In genomic region chr3:10557783-10558373, GRCh38 we compare ENCODE assay signal across 11 cellular contexts. TPM values are rescaled to one million over a fixed set of nuclear protein-coding genes. Genes with fewer than 3 reads are reported as not detected.
DNase-seq lines count a peak whose midpoint lies in the region; ATAC-seq and TF ChIP-seq lines count a peak whose summit lies in the region.
"Had no signal": no experiment of that assay in that cellular context is flagged by ENCODE, and none has a peak within 500 bp of the region (broad histone marks: within the 10 kb centered on the region; RNA-seq: fewer than 3 reads in every experiment).

No MANE protein-coding gene starts in this region.

- H3K4me3 ChIP-seq in GM23248, result no peak overlapping the region
- H3K4me3 ChIP-seq in cardiac fibroblast (replicated peaks in 1 of 2; ENCODE audit: low read depth in 2 of 2, low read length in 2 of 2), result no peak overlapping the region
- no peak overlapping the region for H3K4me3 ChIP-seq in sigmoid colon
- H3K4me3 ChIP-seq: stomach had no signal

- no peak overlapping the region for H2AFZ ChIP-seq in GM23248

- DNase-seq in GM23248, result peak; percentile 62
- DNase-seq in NOMO-1 treated with DMSO at 0.1 percent for 48 hours (lab: John Stamatoyannopoulos, UW; ENCODE audit: unreplicated experiment), result peak; percentile 30
- DNase-seq in cardiac fibroblast (ENCODE audit: low read depth in 2 of 2), result peak; percentile 3 to 31
- DNase-seq in sigmoid colon, result peak; percentile 27
- no peak for DNase-seq in DMS153 treated with DMSO at 0.1 percent for 48 hours (lab: John Stamatoyannopoulos, UW; ENCODE audit: unreplicated experiment)
- no peak for DNase-seq in GM03348 (ENCODE audit: low spot score)
- no peak for DNase-seq in epidermal melanocyte (ENCODE audit: insufficient read length, low spot score)
- DNase-seq: GF-D8, hippocampal formation, stomach had no signal

- H3K27ac ChIP-seq in GM23248 (no peak overlapping the region), sigmoid colon (no peak overlapping the region)
- H3K27ac ChIP-seq: stomach had no signal

- no peaks in the 10 kb centered on the region for H3K79me2 ChIP-seq in GM23248 (ENCODE audit: insufficient read depth)

- no peaks in the 10 kb centered on the region for H3K9me3 ChIP-seq in GM23248 (ENCODE audit: low read depth)
- no peaks in the 10 kb centered on the region for H3K9me3 ChIP-seq in sigmoid colon
- H3K9me3 ChIP-seq: stomach had no signal

- TF ChIP-seq CTCF in cardiac fibroblast (IDR thresholded peaks at IDR 0.05; ENCODE audit: low read depth, low read length) (no peak), sigmoid colon (IDR thresholded peaks at IDR 0.05) (no peak)

- TF ChIP-seq POLR2A in sigmoid colon (IDR thresholded peaks at IDR 0.05) (no peak), GM18505 (IDR thresholded peaks at IDR 0.05; ENCODE audit: borderline replicate concordance, extremely low read depth, insufficient read depth, insufficient read length) (no peak)

- no peaks in the 10 kb centered on the region for H4K20me1 ChIP-seq in GM23248 (ENCODE audit: insufficient read depth)

- intact Hi-C loops in sigmoid colon (cut with DNase I), result no loop called here

- no peak for TF ChIP-seq EP300 in sigmoid colon (IDR thresholded peaks at IDR 0.05)

- in situ Hi-C loops in GM23248 (cut with MboI), result no loop called here

- H3K4me2 ChIP-seq in GM23248 (ENCODE audit: unreplicated experiment), result no peak overlapping the region

- no peak for ATAC-seq in GM18505 (IDR thresholded peaks at IDR 0.05; ENCODE audit: unreplicated experiment)

- 22 to 30% methylated on average over 5 of the region's 5 CpGs for WGBS in GM23248 (ENCODE audit: low coverage in 1 of 2, low lambda C conversion rate in 2 of 2, missing lambda C conversion rate in 2 of 2), 2 experiments
- 51 to 61% methylated on average over 5 of the region's 5 CpGs for WGBS in sigmoid colon, 2 donors

- H3K27me3 ChIP-seq in GM23248 (replicated peaks; ENCODE audit: insufficient read depth) (peaks cover 8% of the 10 kb centered on the region), sigmoid colon (no peaks in the 10 kb centered on the region)

- H3K9ac ChIP-seq in GM23248, result no peak overlapping the region

- H3K4me1 ChIP-seq in GM23248 (ENCODE audit: insufficient read depth) (no peaks in the 10 kb centered on the region), sigmoid colon (no peaks in the 10 kb centered on the region)
- H3K4me1 ChIP-seq: stomach had no signal

- H3K9me2 ChIP-seq in GM23248 (ENCODE audit: insufficient read depth), result no peaks in the 10 kb centered on the region

- H3K36me3 ChIP-seq in GM23248 (ENCODE audit: low read depth), result no peaks in the 10 kb centered on the region
- H3K36me3 ChIP-seq in sigmoid colon, result no peaks in the 10 kb centered on the region
- H3K36me3 ChIP-seq: stomach had no signal

- H3F3A ChIP-seq in GM23248 (ENCODE audit: insufficient read depth), result no peaks in the 10 kb centered on the region

RNA-seq across cellular contexts. Expression of gene ATP2B2, which starts 52.5 kb away (rescaled TPM):
- total RNA-seq in GM23248 (2014; rRNA removed; shearing (Covaris generic)), result not detected in 2 replicates
- polyA plus RNA-seq in GM23248 (2016; fragmentation: Nextera tagmentation; extraction: Ambion mirVana) (not detected in 2 replicates), sigmoid colon (under 1 TPM in 1 of 3 donors, not detected in 2; 0.10 TPM)
- under 1 TPM in 3 of 4 donors, not detected in 1; under 0.01 to 0.83 (median 0.36) TPM for total RNA-seq in sigmoid colon

Comparison
In these comparisons a context has a peak if more than half of its experiments do, and no peak if none do; other contexts are left out.
1. DNase-seq: peak in GM23248 (single experiment), NOMO-1 treated with DMSO at 0.1 percent for 48 hours (single experiment), cardiac fibroblast (2 of 2) and sigmoid colon (single experiment); none in DMS153 treated with DMSO at 0.1 percent for 48 hours (single experiment), GM03348 (single experiment) and epidermal melanocyte (single experiment).